Comparison of ENCODE assay signal across 31 cellular contexts in genomic region chr21:16239659-16240265, GRCh38.
DNase-seq lines count a peak whose midpoint lies in the region; ATAC-seq and TF ChIP-seq lines count a peak whose summit lies in the region.
"Had no signal": no experiment of that assay in that cellular context is flagged by ENCODE, and none has a peak within 500 bp of the region (broad histone marks: within the 10 kb centered on the region; RNA-seq: fewer than 3 reads in every experiment).

No MANE protein-coding gene starts in this region.

- ATAC-seq in GM21447 (IDR thresholded peaks at IDR 0.05; ENCODE audit: unreplicated experiment) = no peak
- ATAC-seq: mucosa of descending colon; natural killer cell; stimulated activated memory B cell treated with anti-CD40 and anti-IgM and Interleukin-4, amounts not matched to agents 10 μg/mL and 1 μg/mL and 100 μg/mL, for 72 hours had no signal

- H3K27me3 Mint-ChIP-seq in endothelial cell (ENCODE audit: unreplicated experiment) (peaks cover 2% of the 10 kb centered on the region), mesothelial cell of epicardium (ENCODE audit: low read depth) (no peaks in the 10 kb centered on the region)
- H3K27me3 Mint-ChIP-seq: activated naive CD8-positive, alpha-beta T cell; stimulated activated memory B cell treated with anti-CD40 and anti-IgM and Interleukin-4, amounts not matched to agents 10 μg/mL and 1 μg/mL and 100 μg/mL, for 72 hours; type B pancreatic cell had no signal

- DNase-seq in Daoy (ENCODE audit: low read depth) (peak; percentile 39), LNCaP clone FGC (ENCODE audit: low read depth) (peak; percentile 25), endothelial cell (ENCODE audit: low spot score) (no peak), mesothelial cell of epicardium (ENCODE audit: low spot score in 2 of 2, unreplicated experiment in 2 of 2) (no peak), NCI-H2081 treated with DMSO at 0.1 percent for 48 hours (lab: John Stamatoyannopoulos, UW) (no peak), SW 1271 (lab: John Stamatoyannopoulos, UW) (no peak), NCI-H345 (lab: John Stamatoyannopoulos, UW) (no peak)
- DNase-seq: ACHN; activated CD4-positive, alpha-beta T cell treated with anti-CD3 and anti-CD28 coated beads for 4 hours; activated T-cell treated with anti-CD3 and anti-CD28 coated beads for 4 hours; aorta; BE2C; glutamatergic neuron; HCEC 1CT; IMR-90; kidney; mucosa of descending colon; natural killer cell; NCI-H1048; NCI-H1694; NCI-H2171 treated with DMSO at 0.1 percent for 48 hours; NCI-H526; NK-92 treated with Interleukin-12 subunit alpha and Interleukin-12 subunit beta, amount 100 ng/mL, for 24 hours; SHP77; stimulated activated CD4-positive, alpha-beta T cell treated with anti-CD3 and anti-CD28 coated beads, Interleukin-15, amount 100 ng/mL, for 24 hours; WERI-Rb-1 had no signal

- H3K27ac Mint-ChIP-seq in endothelial cell (ENCODE audit: unreplicated experiment) = peak overlapping the region; percentile 57
- H3K27ac Mint-ChIP-seq in mesothelial cell of epicardium = peak overlapping the region; percentile 32
- H3K27ac Mint-ChIP-seq: activated naive CD8-positive, alpha-beta T cell; natural killer cell; stimulated activated memory B cell treated with anti-CD40 and anti-IgM and Interleukin-4, amounts not matched to agents 10 μg/mL and 1 μg/mL and 100 μg/mL, for 72 hours; T-helper 2 cell treated with Interferon-gamma antibody and Interleukin-4, amounts not matched to agents 5 μg/mL and 100 μg/mL, for 36 hours; type B pancreatic cell had no signal

- H3K4me3 Mint-ChIP-seq in endothelial cell (ENCODE audit: unreplicated experiment) (no peak overlapping the region), mesothelial cell of epicardium (no peak overlapping the region)
- H3K4me3 Mint-ChIP-seq: activated naive CD8-positive, alpha-beta T cell; natural killer cell; stimulated activated memory B cell treated with anti-CD40 and anti-IgM and Interleukin-4, amounts not matched to agents 10 μg/mL and 1 μg/mL and 100 μg/mL, for 72 hours; T-helper 2 cell treated with Interferon-gamma antibody and Interleukin-4, amounts not matched to agents 5 μg/mL and 100 μg/mL, for 36 hours; type B pancreatic cell had no signal

- H3K9me3 Mint-ChIP-seq in endothelial cell (ENCODE audit: unreplicated experiment) (no peaks in the 10 kb centered on the region), mesothelial cell of epicardium (no peaks in the 10 kb centered on the region)
- H3K9me3 Mint-ChIP-seq: T-helper 2 cell treated with Interferon-gamma antibody and Interleukin-4, amounts not matched to agents 5 μg/mL and 100 μg/mL, for 36 hours had no signal

- peaks cover 18% of the 10 kb centered on the region for H3K4me1 Mint-ChIP-seq in endothelial cell (ENCODE audit: unreplicated experiment)
- H3K4me1 Mint-ChIP-seq in mesothelial cell of epicardium = peaks cover 9% of the 10 kb centered on the region
- H3K4me1 Mint-ChIP-seq: natural killer cell; stimulated activated memory B cell treated with anti-CD40 and anti-IgM and Interleukin-4, amounts not matched to agents 10 μg/mL and 1 μg/mL and 100 μg/mL, for 72 hours had no signal

- TF ChIP-seq CTCF in LNCaP clone FGC (IDR thresholded peaks at IDR 0.05; ENCODE audit: control insufficient read depth, extremely low read depth, insufficient read depth) = no peak
- TF ChIP-seq CTCF in endothelial cell (IDR thresholded peaks at IDR 0.05; ENCODE audit: unreplicated experiment) = no peak
- TF ChIP-seq CTCF in mesothelial cell of epicardium (IDR thresholded peaks at IDR 0.05; ENCODE audit: unreplicated experiment) = no peak

- no peak overlapping the region for H3K4me3 ChIP-seq in LNCaP clone FGC (ENCODE audit: low read depth, low read length)
- H3K4me3 ChIP-seq: mucosa of descending colon had no signal

- no peaks in the 10 kb centered on the region for H3K36me3 Mint-ChIP-seq in endothelial cell (ENCODE audit: low read depth, unreplicated experiment)
- H3K36me3 Mint-ChIP-seq in mesothelial cell of epicardium = peaks cover 11% of the 10 kb centered on the region
- H3K36me3 Mint-ChIP-seq: activated naive CD8-positive, alpha-beta T cell; natural killer cell; stimulated activated memory B cell treated with anti-CD40 and anti-IgM and Interleukin-4, amounts not matched to agents 10 μg/mL and 1 μg/mL and 100 μg/mL, for 72 hours had no signal

Comparison
In these comparisons a context has a peak if more than half of its experiments do, and no peak if none do; other contexts are left out.
1. DNase-seq: peak in Daoy (single experiment) and LNCaP clone FGC (single experiment); none in endothelial cell (single experiment), mesothelial cell of epicardium (0 of 2), NCI-H2081 treated with DMSO at 0.1 percent for 48 hours (single experiment), SW 1271 (0 of 2) and NCI-H345 (single experiment).